11 cellular contexts compared by ENCODE assay signal in the genomic region with DNA sequence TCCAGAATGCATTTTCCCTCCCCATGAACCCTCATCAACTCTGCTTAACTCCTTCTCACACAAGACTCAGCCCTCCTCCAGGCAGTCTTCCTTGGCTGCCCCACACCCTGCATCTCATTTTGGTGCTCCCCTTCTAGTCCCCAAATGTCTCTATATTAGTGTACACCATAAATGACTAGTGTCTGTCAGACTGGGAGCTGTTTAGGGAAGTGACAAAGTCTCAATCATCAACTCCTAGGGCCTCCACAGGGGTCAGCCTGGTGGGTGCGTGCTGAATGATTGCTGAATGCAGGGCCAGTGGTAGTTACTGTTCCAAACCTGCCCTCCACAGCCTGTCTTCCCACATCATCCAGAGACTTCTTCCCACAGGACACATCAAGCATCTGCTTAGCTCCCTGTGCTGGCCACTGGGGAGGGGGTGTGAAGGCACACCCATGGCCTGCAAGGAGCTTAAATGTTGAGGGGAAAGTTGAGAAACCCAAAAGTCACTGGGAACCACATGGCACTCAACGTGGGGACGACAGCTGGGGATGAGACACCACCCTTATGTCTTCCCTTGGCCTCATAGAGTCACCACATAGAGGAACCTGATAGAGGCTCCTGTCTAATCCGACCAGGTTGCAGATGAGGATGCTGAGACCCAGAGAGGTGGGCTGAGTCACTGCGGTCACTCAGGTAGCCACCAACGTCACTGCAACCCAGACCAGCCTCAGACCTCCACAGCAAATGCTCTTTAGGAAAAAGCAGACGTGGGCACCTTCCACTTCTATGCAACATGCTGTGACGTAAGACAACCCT.
DNase-seq lines count a peak whose midpoint lies in the region; ATAC-seq lines count a peak whose summit lies in the region.
"Had no signal": no experiment of that assay in that cellular context is flagged by ENCODE, and none has a peak within 500 bp of the region (broad histone marks: within the 10 kb centered on the region; RNA-seq: fewer than 3 reads in every experiment).

No MANE protein-coding gene starts in this region.

- peaks cover 6% of the 10 kb centered on the region for H3K36me3 Mint-ChIP-seq in activated CD4-positive, alpha-beta T cell treated with anti-CD3 and anti-CD28 coated beads, Interleukin-2, amount 10 ng/mL, durations not matched to agents 24 days and 14 days (ENCODE audit: low read depth)
- H3K36me3 Mint-ChIP-seq in activated T-helper 17 cell treated with anti-CD3 and anti-CD28 coated beads, Interleukin-2, amount 50 U/mL, for 72 hours (ENCODE audit: low read depth), result no peaks in the 10 kb centered on the region
- H3K36me3 Mint-ChIP-seq in stimulated activated naive B cell treated with anti-CD40 and anti-IgM and Interleukin-4, amounts not matched to agents 10 μg/mL and 1 μg/mL and 100 μg/mL, for 72 hours, result peaks cover 5 to 10% of the 10 kb centered on the region in 2 donors

- H3K4me3 Mint-ChIP-seq in activated CD4-positive, alpha-beta T cell treated with anti-CD3 and anti-CD28 coated beads, Interleukin-2, amount 10 ng/mL, durations not matched to agents 24 days and 14 days, result peak overlapping the region; percentile 32
- H3K4me3 Mint-ChIP-seq in activated T-helper 17 cell treated with anti-CD3 and anti-CD28 coated beads, Interleukin-2, amount 50 U/mL, for 72 hours, result peak overlapping the region; percentile 74
- peak overlapping the region; percentile 50 to 70 for H3K4me3 Mint-ChIP-seq in stimulated activated naive B cell treated with anti-CD40 and anti-IgM and Interleukin-4, amounts not matched to agents 10 μg/mL and 1 μg/mL and 100 μg/mL, for 72 hours
- H3K4me3 Mint-ChIP-seq: HFFc6 had no signal

- H3K27me3 Mint-ChIP-seq in activated CD4-positive, alpha-beta T cell treated with anti-CD3 and anti-CD28 coated beads, Interleukin-2, amount 10 ng/mL, durations not matched to agents 24 days and 14 days, result peaks cover 2% of the 10 kb centered on the region
- H3K27me3 Mint-ChIP-seq in activated T-helper 17 cell treated with anti-CD3 and anti-CD28 coated beads, Interleukin-2, amount 50 U/mL, for 72 hours, result no peaks in the 10 kb centered on the region
- H3K27me3 Mint-ChIP-seq in stimulated activated naive B cell treated with anti-CD40 and anti-IgM and Interleukin-4, amounts not matched to agents 10 μg/mL and 1 μg/mL and 100 μg/mL, for 72 hours, result no peaks in the 10 kb centered on the region

- ATAC-seq in HG02885 (IDR thresholded peaks at IDR 0.05; ENCODE audit: poor library complexity, unreplicated experiment) (peak; percentile 32), HG03457 (IDR thresholded peaks at IDR 0.05; ENCODE audit: unreplicated experiment) (no peak)
- ATAC-seq in activated T-helper 17 cell treated with anti-CD3 and anti-CD28 coated beads, Interleukin-2, amount 50 U/mL, for 72 hours (replicated peaks), result peak; percentile 63
- peak; percentile 58 to 59 for ATAC-seq in stimulated activated naive B cell treated with anti-CD40 and anti-IgM and Interleukin-4, amounts not matched to agents 10 μg/mL and 1 μg/mL and 100 μg/mL, for 72 hours (replicated peaks)
- ATAC-seq: Panc1 had no signal

- H3K4me1 Mint-ChIP-seq in activated CD4-positive, alpha-beta T cell treated with anti-CD3 and anti-CD28 coated beads, Interleukin-2, amount 10 ng/mL, durations not matched to agents 24 days and 14 days, result peaks cover 66% of the 10 kb centered on the region
- H3K4me1 Mint-ChIP-seq in activated T-helper 17 cell treated with anti-CD3 and anti-CD28 coated beads, Interleukin-2, amount 50 U/mL, for 72 hours, result peaks cover 40% of the 10 kb centered on the region
- H3K4me1 Mint-ChIP-seq in stimulated activated naive B cell treated with anti-CD40 and anti-IgM and Interleukin-4, amounts not matched to agents 10 μg/mL and 1 μg/mL and 100 μg/mL, for 72 hours, result peaks cover 67 to 76% of the 10 kb centered on the region in 2 donors

- H3K27ac Mint-ChIP-seq in activated CD4-positive, alpha-beta T cell treated with anti-CD3 and anti-CD28 coated beads, Interleukin-2, amount 10 ng/mL, durations not matched to agents 24 days and 14 days, result peak overlapping the region; percentile 43
- peak overlapping the region; percentile 80 for H3K27ac Mint-ChIP-seq in activated T-helper 17 cell treated with anti-CD3 and anti-CD28 coated beads, Interleukin-2, amount 50 U/mL, for 72 hours
- H3K27ac Mint-ChIP-seq in stimulated activated naive B cell treated with anti-CD40 and anti-IgM and Interleukin-4, amounts not matched to agents 10 μg/mL and 1 μg/mL and 100 μg/mL, for 72 hours, result peak overlapping the region; percentile 97
- H3K27ac Mint-ChIP-seq: HFFc6 had no signal

- DNase-seq in activated CD4-positive, alpha-beta T cell treated with anti-CD3 and anti-CD28 coated beads, Interleukin-2, amount 10 ng/mL, durations not matched to agents 24 days and 14 days, result no peak
- no peak for DNase-seq in activated CD4-positive, alpha-beta T cell treated with anti-CD3 and anti-CD28 coated beads, Interleukin-2, amount 50 U/mL, for 48 hours
- DNase-seq in stimulated activated naive B cell treated with anti-CD40 and anti-IgM and Interleukin-4, amounts not matched to agents 10 μg/mL and 1 μg/mL and 100 μg/mL, for 72 hours, result peak; percentile 63
- DNase-seq in HK-2 (ENCODE audit: unreplicated experiment) (no peak), OCI-M2 (lab: John Stamatoyannopoulos, UW; ENCODE audit: unreplicated experiment) (no peak)
- DNase-seq: GDM1, HFFc6 had no signal

- intact Hi-C loops in activated CD4-positive, alpha-beta T cell treated with anti-CD3 and anti-CD28 coated beads, Interleukin-2, amount 10 ng/mL, durations not matched to agents 24 days and 14 days (cut with micrococcal nuclease), result no loop called here

- no peaks in the 10 kb centered on the region for H3K9me3 Mint-ChIP-seq in activated CD4-positive, alpha-beta T cell treated with anti-CD3 and anti-CD28 coated beads, Interleukin-2, amount 10 ng/mL, durations not matched to agents 24 days and 14 days
- no peaks in the 10 kb centered on the region for H3K9me3 Mint-ChIP-seq in activated T-helper 17 cell treated with anti-CD3 and anti-CD28 coated beads, Interleukin-2, amount 50 U/mL, for 72 hours
- H3K9me3 Mint-ChIP-seq in stimulated activated naive B cell treated with anti-CD40 and anti-IgM and Interleukin-4, amounts not matched to agents 10 μg/mL and 1 μg/mL and 100 μg/mL, for 72 hours, result peaks cover 0 to 5% of the 10 kb centered on the region in 2 donors
- H3K9me3 Mint-ChIP-seq: HFFc6 had no signal

Comparison
In these comparisons a context has a peak if more than half of its experiments do, and no peak if none do; other contexts are left out.
1. H3K27ac Mint-ChIP-seq: peak in every context shown above with its lines; median percentile 97 in stimulated activated naive B cell treated with anti-CD40 and anti-IgM and Interleukin-4, amounts not matched to agents 10 μg/mL and 1 μg/mL and 100 μg/mL, for 72 hours; 80 in activated T-helper 17 cell treated with anti-CD3 and anti-CD28 coated beads, Interleukin-2, amount 50 U/mL, for 72 hours; 43 in activated CD4-positive, alpha-beta T cell treated with anti-CD3 and anti-CD28 coated beads, Interleukin-2, amount 10 ng/mL, durations not matched to agents 24 days and 14 days.